12 cellular contexts compared by ENCODE assay signal in the genomic region with DNA sequence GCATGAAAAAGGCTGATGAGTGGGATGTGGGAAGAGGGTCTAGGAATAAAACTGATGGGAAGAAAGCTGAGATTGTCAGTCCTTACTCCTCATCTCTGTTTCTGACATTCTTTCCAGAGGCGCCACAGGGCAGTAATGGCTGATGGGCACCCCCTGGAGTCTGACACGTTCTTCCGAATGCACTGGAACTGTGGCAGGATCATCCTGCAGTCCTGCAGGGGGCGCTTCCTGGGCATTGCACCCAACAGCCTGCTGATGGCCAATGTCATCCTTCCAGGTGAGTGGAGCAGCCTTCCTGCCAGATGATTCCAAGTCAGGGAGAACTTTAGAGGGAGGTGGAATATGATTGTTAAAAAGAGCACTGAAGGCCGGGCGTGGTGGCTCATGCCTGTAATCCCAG. TPM values are rescaled to one million over a fixed set of nuclear protein-coding genes. Genes with fewer than 3 reads are reported as not detected.
A peak's percentile ranks its signal among the peaks of the same experiment; 100 is the strongest.
DNase-seq lines count a peak whose midpoint lies in the region; ATAC-seq and TF ChIP-seq lines count a peak whose summit lies in the region.
"Had no signal": no experiment of that assay in that cellular context is flagged by ENCODE, and none has a peak within 500 bp of the region (broad histone marks: within the 10 kb centered on the region; RNA-seq: fewer than 3 reads in every experiment).

No MANE protein-coding gene starts in this region.

- intact Hi-C loops in CD4-positive, alpha-beta T cell (cut with DNase I, micrococcal nuclease) = no loop called here

- H3K27me3 Mint-ChIP-seq in WTC11 (ENCODE audit: low read depth) (peaks cover 8% of the 10 kb centered on the region; the same call in 1 of the 2 replicates), type B pancreatic cell (peaks cover 20% of the 10 kb centered on the region)
- no peaks in the 10 kb centered on the region for H3K27me3 Mint-ChIP-seq in CD4-positive, alpha-beta T cell

- DNase-seq in stimulated activated CD4-positive, alpha-beta T cell treated with anti-CD3 and anti-CD28 coated beads, Interleukin-15, amount 100 ng/mL, for 24 hours = peak; percentile 22
- DNase-seq in stimulated activated CD4-positive, alpha-beta T cell treated with anti-CD3 and anti-CD28 coated beads, Interleukin-2, amount 100 ng/mL, for 48 hours = no peak
- DNase-seq in WTC11 (ENCODE audit: low spot score) (peak; percentile 80), type B pancreatic cell (ENCODE audit: extremely low spot score, unreplicated experiment) (no peak)
- no peak for DNase-seq in CD4-positive, alpha-beta T cell
- DNase-seq: activated CD8-positive, alpha-beta memory T cell treated with anti-CD3 and anti-CD28 coated beads, Interleukin-2, amount 50 U/mL, for 4 hours; colonic mucosa; COR-L47; left colon; tibial artery had no signal

- no peaks in the 10 kb centered on the region for H3K36me3 Mint-ChIP-seq in WTC11
- no peaks in the 10 kb centered on the region for H3K36me3 Mint-ChIP-seq in type B pancreatic cell
- H3K36me3 Mint-ChIP-seq in CD4-positive, alpha-beta T cell (ENCODE audit: low read depth) = no peaks in the 10 kb centered on the region

- CTCF ChIA-PET in WTC11 (lab: Charles Lee) = interaction anchor here (0.7 to 1.5 kb wide), 6 partner anchors 10 to 31 kb away, joined by 3 to 10 read pairs (median 5); a partner anchor contains a TSS
- CTCF ChIA-PET in CD4-positive, alpha-beta T cell (lab: Charles Lee) = no interaction called here

- H3K4me3 Mint-ChIP-seq in WTC11 (no peak overlapping the region), type B pancreatic cell (no peak overlapping the region)
- no peak overlapping the region for H3K4me3 Mint-ChIP-seq in CD4-positive, alpha-beta T cell

- POLR2A ChIA-PET in WTC11 (lab: Charles Lee) = interaction anchor here (0.8 kb wide), 1 partner anchor 17 kb away, joined by 3 read pairs; no protein-coding TSS in a partner anchor
- POLR2A ChIA-PET in CD4-positive, alpha-beta T cell (lab: Charles Lee) = no interaction called here

- H3K27ac Mint-ChIP-seq in WTC11 (no peak overlapping the region), type B pancreatic cell (no peak overlapping the region)
- no peak overlapping the region for H3K27ac Mint-ChIP-seq in CD4-positive, alpha-beta T cell

- H3K27me3 ChIP-seq in CD4-positive, alpha-beta T cell (ENCODE audit: control insufficient read depth, insufficient read depth, low read length) = no peaks in the 10 kb centered on the region
- H3K27me3 ChIP-seq: colonic mucosa, tibial artery had no signal

- no peaks in the 10 kb centered on the region for H3K9me3 Mint-ChIP-seq in WTC11
- H3K9me3 Mint-ChIP-seq in type B pancreatic cell = no peaks in the 10 kb centered on the region
- no peaks in the 10 kb centered on the region for H3K9me3 Mint-ChIP-seq in CD4-positive, alpha-beta T cell

- H3K27ac ChIP-seq in CD4-positive, alpha-beta T cell (ENCODE audit: low read depth, low read length) = no peak overlapping the region
- H3K27ac ChIP-seq: colonic mucosa, tibial artery had no signal

- H3K4me1 Mint-ChIP-seq in WTC11 (peaks cover 19% of the 10 kb centered on the region), type B pancreatic cell (ENCODE audit: unreplicated experiment) (no peaks in the 10 kb centered on the region)
- no peaks in the 10 kb centered on the region for H3K4me1 Mint-ChIP-seq in CD4-positive, alpha-beta T cell (ENCODE audit: low read depth)

- no peaks in the 10 kb centered on the region for H3K9me3 ChIP-seq in CD4-positive, alpha-beta T cell (ENCODE audit: control insufficient read depth, low read length)
- H3K9me3 ChIP-seq: colonic mucosa, tibial artery had no signal

- TF ChIP-seq CTCF in WTC11 (IDR thresholded peaks at IDR 0.05) (peak; percentile 77), type B pancreatic cell (conservative IDR thresholded peaks at IDR 0.05) (peak; percentile 34)
- no peak for TF ChIP-seq CTCF in CD4-positive, alpha-beta T cell (IDR thresholded peaks at IDR 0.05)

- ATAC-seq in WTC11 (peak; percentile 91), HG03571 (IDR thresholded peaks at IDR 0.05; ENCODE audit: unreplicated experiment) (no peak)
- ATAC-seq in CD4-positive, alpha-beta T cell (ENCODE audit: poor library complexity) = no peak
- ATAC-seq: left colon, Right ventricle myocardium inferior had no signal

TF ChIP-seq in WTC11, 78 proteins besides CTCF, POLR2A, EP300 and RAD21:
- TF ChIP-seq FOXK1 (CRISPR knock-in tag; IDR thresholded peaks at IDR 0.05) = no peak
- TF ChIP-seq, protein P1, sequence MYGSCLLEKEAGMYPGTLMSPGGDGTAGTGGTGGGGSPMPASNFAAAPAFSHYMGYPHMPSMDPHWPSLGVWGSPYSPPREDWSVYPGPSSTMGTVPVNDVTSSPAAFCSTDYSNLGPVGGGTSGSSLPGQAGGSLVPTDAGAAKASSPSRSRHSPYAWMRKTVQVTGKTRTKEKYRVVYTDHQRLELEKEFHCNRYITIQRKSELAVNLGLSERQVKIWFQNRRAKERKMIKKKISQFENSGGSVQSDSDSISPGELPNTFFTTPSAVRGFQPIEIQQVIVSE (CRISPR knock-in tag; IDR thresholded peaks at IDR 0.05; ENCODE audit: borderline replicate concordance) = no peak
- peak; percentile 59 for TF ChIP-seq ZNF423 (CRISPR knock-in tag; IDR thresholded peaks at IDR 0.05)
- TF ChIP-seq IRF2 (CRISPR knock-in tag; IDR thresholded peaks at IDR 0.05; ENCODE audit: borderline replicate concordance, low read depth) = no peak
- no peak for TF ChIP-seq ESRRA (CRISPR knock-in tag; IDR thresholded peaks at IDR 0.05; ENCODE audit: borderline replicate concordance)
- TF ChIP-seq, protein P2, sequence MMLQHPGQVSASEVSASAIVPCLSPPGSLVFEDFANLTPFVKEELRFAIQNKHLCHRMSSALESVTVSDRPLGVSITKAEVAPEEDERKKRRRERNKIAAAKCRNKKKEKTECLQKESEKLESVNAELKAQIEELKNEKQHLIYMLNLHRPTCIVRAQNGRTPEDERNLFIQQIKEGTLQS (CRISPR knock-in tag; conservative IDR thresholded peaks at IDR 0.05) = no peak
- TF ChIP-seq NFATC4 (CRISPR knock-in tag; IDR thresholded peaks at IDR 0.05) = no peak
- TF ChIP-seq, protein P3, sequence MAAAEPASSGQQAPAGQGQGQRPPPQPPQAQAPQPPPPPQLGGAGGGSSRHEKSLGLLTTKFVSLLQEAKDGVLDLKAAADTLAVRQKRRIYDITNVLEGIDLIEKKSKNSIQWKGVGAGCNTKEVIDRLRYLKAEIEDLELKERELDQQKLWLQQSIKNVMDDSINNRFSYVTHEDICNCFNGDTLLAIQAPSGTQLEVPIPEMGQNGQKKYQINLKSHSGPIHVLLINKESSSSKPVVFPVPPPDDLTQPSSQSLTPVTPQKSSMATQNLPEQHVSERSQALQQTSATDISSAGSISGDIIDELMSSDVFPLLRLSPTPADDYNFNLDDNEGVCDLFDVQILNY (CRISPR knock-in tag; IDR thresholded peaks at IDR 0.05) = no peak
- TF ChIP-seq, protein P4, sequence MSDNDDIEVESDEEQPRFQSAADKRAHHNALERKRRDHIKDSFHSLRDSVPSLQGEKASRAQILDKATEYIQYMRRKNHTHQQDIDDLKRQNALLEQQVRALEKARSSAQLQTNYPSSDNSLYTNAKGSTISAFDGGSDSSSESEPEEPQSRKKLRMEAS (CRISPR knock-in tag; IDR thresholded peaks at IDR 0.05) = peak; percentile 49; the same call in 1 of the 2 replicates
- TF ChIP-seq, protein P5, sequence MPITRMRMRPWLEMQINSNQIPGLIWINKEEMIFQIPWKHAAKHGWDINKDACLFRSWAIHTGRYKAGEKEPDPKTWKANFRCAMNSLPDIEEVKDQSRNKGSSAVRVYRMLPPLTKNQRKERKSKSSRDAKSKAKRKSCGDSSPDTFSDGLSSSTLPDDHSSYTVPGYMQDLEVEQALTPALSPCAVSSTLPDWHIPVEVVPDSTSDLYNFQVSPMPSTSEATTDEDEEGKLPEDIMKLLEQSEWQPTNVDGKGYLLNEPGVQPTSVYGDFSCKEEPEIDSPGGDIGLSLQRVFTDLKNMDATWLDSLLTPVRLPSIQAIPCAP (CRISPR knock-in tag; IDR thresholded peaks at IDR 0.05) = no peak

RNA-seq across cellular contexts. Expression of a gene that starts 4.8 kb away (rescaled TPM):
- total RNA-seq in WTC11 (2021) (0.57 to 1.1 TPM (median 0.82 TPM) in 3 replicates), type B pancreatic cell (ENCODE audit: low replicate concordance) (1.4 and 1.6 TPM in 2 replicates)
- 1 to 10 TPM; 5.6 to 6.3 TPM for total RNA-seq in CD4-positive, alpha-beta T cell

RNA-seq across cellular contexts. Expression of a gene that starts 10.1 kb away (rescaled TPM):
- total RNA-seq in WTC11 (2021) = 167 to 173 TPM (median 171 TPM) in 3 replicates
- 189 and 190 TPM in 2 replicates for total RNA-seq in type B pancreatic cell (ENCODE audit: low replicate concordance)
- 10 to 100 TPM; 87.0 TPM for total RNA-seq in CD4-positive, alpha-beta T cell

RNA-seq across cellular contexts. Expression of a gene that starts 12.9 kb away (rescaled TPM):
- total RNA-seq in WTC11 (2021) (13.2 to 13.7 TPM (median 13.6 TPM) in 3 replicates), type B pancreatic cell (ENCODE audit: low replicate concordance) (15.6 and 21.4 TPM in 2 replicates)
- total RNA-seq in CD4-positive, alpha-beta T cell = 10 to 100 TPM; 29.8 to 30.6 TPM

RNA-seq across cellular contexts. Expression of a gene that starts 19.6 kb away (rescaled TPM):
- total RNA-seq in WTC11 (2021) (not detected in 3 replicates), type B pancreatic cell (ENCODE audit: low replicate concordance) (3.4 and 14.9 TPM in 2 replicates)
- not detected for total RNA-seq in CD4-positive, alpha-beta T cell
- total RNA-seq: Right ventricle myocardium inferior had no signal

RNA-seq across cellular contexts. Expression of a gene that starts 53.7 kb away (rescaled TPM):
- total RNA-seq in WTC11 (2021) = 237 to 261 TPM (median 240 TPM) in 3 replicates
- total RNA-seq in type B pancreatic cell (ENCODE audit: low replicate concordance) = 183 and 199 TPM in 2 replicates
- 100 to 1,000 TPM; 104 to 113 TPM for total RNA-seq in CD4-positive, alpha-beta T cell

Comparison
In these comparisons a context has a peak if more than half of its experiments do, and no peak if none do; other contexts are left out.
1. DNase-seq: peak in stimulated activated CD4-positive, alpha-beta T cell treated with anti-CD3 and anti-CD28 coated beads, Interleukin-15, amount 100 ng/mL, for 24 hours (single experiment) and WTC11 (single experiment); none in stimulated activated CD4-positive, alpha-beta T cell treated with anti-CD3 and anti-CD28 coated beads, Interleukin-2, amount 100 ng/mL, for 48 hours (0 of 2), type B pancreatic cell (single experiment) and CD4-positive, alpha-beta T cell (0 of 10).